In genomic region chr14:100470523-100470897, GRCh38 we compare ENCODE assay signal across 1 cellular context.
TF ChIP-seq lines count a peak whose summit lies in the region.

No MANE protein-coding gene starts in this region.

TF ChIP-seq in WTC11, 78 proteins besides CTCF, POLR2A, EP300 and RAD21 (continued from another document):
- TF ChIP-seq, protein P1, sequence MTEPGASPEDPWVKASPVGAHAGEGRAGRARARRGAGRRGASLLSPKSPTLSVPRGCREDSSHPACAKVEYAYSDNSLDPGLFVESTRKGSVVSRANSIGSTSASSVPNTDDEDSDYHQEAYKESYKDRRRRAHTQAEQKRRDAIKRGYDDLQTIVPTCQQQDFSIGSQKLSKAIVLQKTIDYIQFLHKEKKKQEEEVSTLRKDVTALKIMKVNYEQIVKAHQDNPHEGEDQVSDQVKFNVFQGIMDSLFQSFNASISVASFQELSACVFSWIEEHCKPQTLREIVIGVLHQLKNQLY (CRISPR knock-in tag; IDR thresholded peaks at IDR 0.05) = no peak
- TF ChIP-seq AFF4 (CRISPR knock-in tag; IDR thresholded peaks at IDR 0.05; ENCODE audit: borderline replicate concordance) (no peak), ZBTB43 (CRISPR knock-in tag; IDR thresholded peaks at IDR 0.05) (no peak)
TF ChIP-seq in WTC11: peak in this region for 0.
